Comparison of ENCODE assay signal across 40 cellular contexts in the genomic region with DNA sequence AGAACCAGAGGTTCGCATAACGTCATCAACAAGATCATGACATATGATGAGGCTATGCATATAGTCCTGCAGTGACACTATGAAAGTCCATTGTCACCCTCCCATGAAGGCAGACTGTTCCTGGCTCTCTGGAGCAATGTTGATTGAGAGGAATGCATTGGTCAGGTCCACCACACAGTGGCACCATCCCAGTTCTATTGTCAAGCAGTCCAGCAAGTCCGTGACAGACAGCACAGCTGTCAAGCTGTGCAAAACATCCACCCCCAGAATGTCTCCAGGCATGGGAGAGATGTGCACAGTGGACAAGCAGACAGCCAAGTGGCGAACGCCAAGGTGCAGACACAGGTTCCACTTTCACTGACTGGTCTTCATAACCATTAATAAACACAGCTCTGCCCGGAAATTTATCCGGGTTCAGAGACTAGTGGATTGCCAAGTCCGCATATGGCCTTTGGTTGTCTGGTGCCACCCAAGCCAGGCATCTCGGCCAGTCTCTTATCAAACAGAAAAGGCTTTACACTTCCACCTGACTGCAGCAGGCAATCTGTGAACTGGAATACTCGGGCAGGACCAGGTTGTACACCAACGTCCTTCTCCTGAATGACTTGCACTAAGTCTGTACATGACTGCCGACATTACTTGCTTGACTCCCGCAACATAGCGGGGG. TPM values are rescaled to one million over a fixed set of nuclear protein-coding genes. Genes with fewer than 3 reads are reported as not detected.
"Had no signal": no experiment of that assay in that cellular context is flagged by ENCODE, and none has a peak within 500 bp of the region (broad histone marks: within the 10 kb centered on the region; RNA-seq: fewer than 3 reads in every experiment).

No MANE protein-coding gene starts in this region.

- H3K27me3 ChIP-seq: brain microvascular endothelial cell, SJCRH30 had no signal

- FAIRE-seq: RCC 7860 had no signal

- H2AFZ ChIP-seq: PC-9 had no signal

- DNase-seq: activated CD4-positive, alpha-beta T cell treated with anti-CD3 and anti-CD28 coated beads for 1 hour; activated CD4-positive, alpha-beta T cell treated with anti-CD3 and anti-CD28 coated beads for 48 hours; activated CD4-positive, CD25-positive, alpha-beta regulatory T cell; activated CD8-positive, alpha-beta T cell treated with anti-CD3 and anti-CD28 coated beads for 36 hours; activated effector memory CD4-positive, alpha-beta T cell treated with anti-CD3 and anti-CD28 coated beads, Interleukin-2, amount 50 U/mL, for 16 hours; activated naive CD4-positive, alpha-beta T cell; activated naive CD4-positive, alpha-beta T cell treated with anti-CD3 and anti-CD28 coated beads, Interleukin-2, amount 50 U/mL, for 16 hours; activated naive CD8-positive, alpha-beta T cell treated with anti-CD3 and anti-CD28 coated beads for 36 hours; activated T-cell treated with anti-CD3 and anti-CD28 coated beads, Interleukin-2, amount 50 U/mL, for 1 hour; activated T-cell treated with anti-CD3 and anti-CD28 coated beads, Interleukin-2, amount 50 U/mL, for 72 hours; amniotic stem cell; aorta; brain microvascular endothelial cell; MM.1S; MV-4-11; NCI-H1092; NCI-H1436 treated with DMSO at 0.1 percent for 48 hours; NCI-H1694 treated with DMSO at 0.1 percent for 48 hours; NCI-H2029 treated with DMSO at 0.1 percent for 48 hours; NCI-H2107; NCI-H2171; NCI-H510A; NCI-H526; NCI-H748 treated with DMSO at 0.1 percent for 48 hours; NK-92 treated with Interleukin-12 subunit alpha and Interleukin-12 subunit beta, amount 100 ng/mL, for 24 hours; PC-9; SHP77; SJCRH30; T1000; WERI-Rb-1 had no signal

- H3K9me3 ChIP-seq: SJCRH30 had no signal

- H3K4me1 ChIP-seq: SJCRH30 had no signal

- H3K4me1 Mint-ChIP-seq: activated naive CD8-positive, alpha-beta T cell treated with anti-CD3 and anti-CD28 coated beads for 36 hours; activated T-helper 17 cell treated with anti-CD3 and anti-CD28 coated beads, Interleukin-2, amount 50 U/mL, for 72 hours had no signal

- H3K4me2 ChIP-seq: KMS-11, PC-9 had no signal

- H3K9ac ChIP-seq: KMS-11 had no signal

- H3K27ac ChIP-seq: brain microvascular endothelial cell, KMS-11, PC-9, RWPE1, SJCRH30, SK-N-MC, WERI-Rb-1 had no signal

- H3K27me3 Mint-ChIP-seq: activated CD8-positive, alpha-beta T cell treated with anti-CD3 and anti-CD28 coated beads for 36 hours; activated naive CD8-positive, alpha-beta T cell treated with anti-CD3 and anti-CD28 coated beads for 36 hours; activated T-helper 17 cell treated with anti-CD3 and anti-CD28 coated beads, Interleukin-2, amount 50 U/mL, for 72 hours had no signal

- H3K36me3 ChIP-seq: brain microvascular endothelial cell, SJCRH30, WERI-Rb-1 had no signal

- ATAC-seq: activated CD8-positive, alpha-beta T cell treated with anti-CD3 and anti-CD28 coated beads for 36 hours; activated T-cell treated with anti-CD3 and anti-CD28 coated beads, Interleukin-2, amount 50 U/mL, for 72 hours; activated T-helper 17 cell treated with anti-CD3 and anti-CD28 coated beads, Interleukin-2, amount 50 U/mL, for 72 hours had no signal

- H3K36me3 Mint-ChIP-seq: activated naive CD8-positive, alpha-beta T cell treated with anti-CD3 and anti-CD28 coated beads for 36 hours had no signal

- H3K4me3 ChIP-seq: PC-9, SJCRH30, SK-N-MC had no signal

- H3K4me3 Mint-ChIP-seq: activated CD8-positive, alpha-beta T cell treated with anti-CD3 and anti-CD28 coated beads for 36 hours; activated naive CD8-positive, alpha-beta T cell treated with anti-CD3 and anti-CD28 coated beads for 36 hours; activated T-cell treated with anti-CD3 and anti-CD28 coated beads, Interleukin-2, amount 50 U/mL, for 72 hours; activated T-helper 17 cell treated with anti-CD3 and anti-CD28 coated beads, Interleukin-2, amount 50 U/mL, for 72 hours had no signal

- H3K9me3 Mint-ChIP-seq: activated CD8-positive, alpha-beta T cell treated with anti-CD3 and anti-CD28 coated beads for 36 hours; activated naive CD8-positive, alpha-beta T cell treated with anti-CD3 and anti-CD28 coated beads for 36 hours had no signal

- H3K27ac Mint-ChIP-seq: activated CD8-positive, alpha-beta T cell treated with anti-CD3 and anti-CD28 coated beads for 36 hours; activated naive CD8-positive, alpha-beta T cell treated with anti-CD3 and anti-CD28 coated beads for 36 hours; activated T-cell treated with anti-CD3 and anti-CD28 coated beads, Interleukin-2, amount 50 U/mL, for 72 hours; activated T-helper 17 cell treated with anti-CD3 and anti-CD28 coated beads, Interleukin-2, amount 50 U/mL, for 72 hours had no signal

RNA-seq across cellular contexts. Expression of a gene that starts 7.2 kb away (rescaled TPM):
- total RNA-seq: activated CD8-positive, alpha-beta memory T cell treated with anti-CD3 and anti-CD28 coated beads for 36 hours; activated CD8-positive, alpha-beta T cell treated with anti-CD3 and anti-CD28 coated beads for 36 hours; activated naive CD8-positive, alpha-beta T cell treated with anti-CD3 and anti-CD28 coated beads for 36 hours; activated T-cell treated with anti-CD3 and anti-CD28 coated beads, Interleukin-2, amount 50 U/mL, for 72 hours; activated T-helper 17 cell treated with anti-CD3 and anti-CD28 coated beads, Interleukin-2, amount 50 U/mL, for 72 hours; LHCN-M2; OCI-LY7; SJCRH30; T-helper 1 cell treated with Interleukin-12 subunit alpha and Interleukin-12 subunit beta and Interleukin-4 antibody, amounts not matched to agents 30 ng/mL and 1 ng/mL, for 36 hours; T-helper 2 cell treated with Interferon-gamma antibody and Interleukin-4, amounts not matched to agents 100 ng/mL and 5 ng/mL, for 36 hours had no signal

RNA-seq across cellular contexts. Expression of a gene that starts 11.0 kb away (rescaled TPM):
- total RNA-seq: activated CD8-positive, alpha-beta memory T cell treated with anti-CD3 and anti-CD28 coated beads for 36 hours; activated CD8-positive, alpha-beta T cell treated with anti-CD3 and anti-CD28 coated beads for 36 hours; activated naive CD8-positive, alpha-beta T cell treated with anti-CD3 and anti-CD28 coated beads for 36 hours; activated T-cell treated with anti-CD3 and anti-CD28 coated beads, Interleukin-2, amount 50 U/mL, for 72 hours; activated T-helper 17 cell treated with anti-CD3 and anti-CD28 coated beads, Interleukin-2, amount 50 U/mL, for 72 hours; LHCN-M2; OCI-LY7; SJCRH30; T-helper 1 cell treated with Interleukin-12 subunit alpha and Interleukin-12 subunit beta and Interleukin-4 antibody, amounts not matched to agents 30 ng/mL and 1 ng/mL, for 36 hours; T-helper 2 cell treated with Interferon-gamma antibody and Interleukin-4, amounts not matched to agents 100 ng/mL and 5 ng/mL, for 36 hours had no signal
- polyA plus RNA-seq: aorta had no signal
